Comparison of ENCODE assay signal across 16 cellular contexts in genomic region chr9:128521955-128522354, GRCh38. TPM values are rescaled to one million over a fixed set of nuclear protein-coding genes. Genes with fewer than 3 reads are reported as not detected.
DNase-seq lines count a peak whose midpoint lies in the region; ATAC-seq and TF ChIP-seq lines count a peak whose summit lies in the region.
"Had no signal": no experiment of that assay in that cellular context is flagged by ENCODE, and none has a peak within 500 bp of the region (broad histone marks: within the 10 kb centered on the region; RNA-seq: fewer than 3 reads in every experiment).

No MANE protein-coding gene starts in this region.

- TF ChIP-seq POLR2A in heart left ventricle (IDR thresholded peaks at IDR 0.05): no peak

- H3K27me3 Mint-ChIP-seq in activated naive CD4-positive, alpha-beta T cell treated with anti-CD3 and anti-CD28 coated beads, Interleukin-2, amount 50 U/mL, for 24 hours: no peaks in the 10 kb centered on the region
- H3K27me3 Mint-ChIP-seq in central memory CD8-positive, alpha-beta T cell: no peaks in the 10 kb centered on the region
- no peaks in the 10 kb centered on the region for H3K27me3 Mint-ChIP-seq in nephron (ENCODE audit: low read depth)
- H3K27me3 Mint-ChIP-seq: CD4-positive, CD25-positive, alpha-beta regulatory T cell; IgD-negative memory B cell had no signal

- no peak for DNase-seq in activated naive CD4-positive, alpha-beta T cell treated with anti-CD3 and anti-CD28 coated beads, Interleukin-2, amount 50 U/mL, for 16 hours
- DNase-seq in central memory CD8-positive, alpha-beta T cell (ENCODE audit: low spot score in 2 of 2): no peak
- DNase-seq in heart left ventricle: no peak
- DNase-seq in stimulated activated CD4-positive, alpha-beta T cell treated with anti-CD3 and anti-CD28 coated beads, Interleukin-4, amount 100 ng/mL, for 24 hours: no peak
- DNase-seq: 8988T; AML-193; Calu3; CD4-positive, CD25-positive, alpha-beta regulatory T cell; DMS 273 treated with DMSO at 0.1 percent for 48 hours; DMS79 had no signal

- H3K4me1 Mint-ChIP-seq in activated naive CD4-positive, alpha-beta T cell treated with anti-CD3 and anti-CD28 coated beads, Interleukin-2, amount 50 U/mL, for 24 hours: no peaks in the 10 kb centered on the region
- no peaks in the 10 kb centered on the region for H3K4me1 Mint-ChIP-seq in central memory CD8-positive, alpha-beta T cell
- peaks cover 21% of the 10 kb centered on the region for H3K4me1 Mint-ChIP-seq in nephron
- H3K4me1 Mint-ChIP-seq: IgD-negative memory B cell had no signal

- peak overlapping the region; percentile 43 for H3K27ac Mint-ChIP-seq in activated naive CD4-positive, alpha-beta T cell treated with anti-CD3 and anti-CD28 coated beads, Interleukin-2, amount 50 U/mL, for 24 hours
- peak overlapping the region; percentile 77 for H3K27ac Mint-ChIP-seq in central memory CD8-positive, alpha-beta T cell (ENCODE audit: low read depth)
- peak overlapping the region; percentile 65 to 83 (median 83) for H3K27ac Mint-ChIP-seq in nephron

- no peak for ATAC-seq in central memory CD8-positive, alpha-beta T cell (replicated peaks; ENCODE audit: extremely low read depth, poor library complexity, severe bottlenecking)
- ATAC-seq in GM18861 (IDR thresholded peaks at IDR 0.05; ENCODE audit: unreplicated experiment) (no peak), heart left ventricle (no peak)

- H3K27me3 ChIP-seq in heart left ventricle: no peaks in the 10 kb centered on the region
- H3K27me3 ChIP-seq: BLaER1 treated with 17β-estradiol and CSF1 and Interleukin-3, amounts not matched to agents 10 nM and 100 nM had no signal

- no peak overlapping the region for H3K4me3 ChIP-seq in heart left ventricle
- H3K4me3 ChIP-seq: BLaER1 treated with 17β-estradiol and CSF1 and Interleukin-3, amounts not matched to agents 10 nM and 100 nM; HAP-1 had no signal

- no peak overlapping the region for H3K4me3 Mint-ChIP-seq in activated naive CD4-positive, alpha-beta T cell treated with anti-CD3 and anti-CD28 coated beads, Interleukin-2, amount 50 U/mL, for 24 hours
- no peak overlapping the region for H3K4me3 Mint-ChIP-seq in central memory CD8-positive, alpha-beta T cell
- H3K4me3 Mint-ChIP-seq in nephron: no peak overlapping the region
- H3K4me3 Mint-ChIP-seq: CD4-positive, CD25-positive, alpha-beta regulatory T cell; IgD-negative memory B cell had no signal

- 92 to 95% (median 93%) methylated on average over 6 of the region's 6 CpGs for WGBS in heart left ventricle, 4 donors

- H3K36me3 ChIP-seq in heart left ventricle: peaks cover 0 to 98% (median 86%) of the 10 kb centered on the region in 9 donors

- H3K27ac ChIP-seq in heart left ventricle: no peak overlapping the region

- TF ChIP-seq CTCF in nephron (IDR thresholded peaks at IDR 0.05; ENCODE audit: unreplicated experiment in 3 of 3) (no peak), heart left ventricle (IDR thresholded peaks at IDR 0.05) (no peak)

- no peaks in the 10 kb centered on the region for H3K9me3 ChIP-seq in heart left ventricle
- H3K9me3 ChIP-seq: HAP-1 had no signal

- peaks cover 23% of the 10 kb centered on the region for H3K36me3 Mint-ChIP-seq in activated naive CD4-positive, alpha-beta T cell treated with anti-CD3 and anti-CD28 coated beads, Interleukin-2, amount 50 U/mL, for 24 hours
- H3K36me3 Mint-ChIP-seq in central memory CD8-positive, alpha-beta T cell (ENCODE audit: insufficient read depth): peaks cover 73% of the 10 kb centered on the region
- H3K36me3 Mint-ChIP-seq in nephron (ENCODE audit: low read depth): peaks cover 64% of the 10 kb centered on the region

- intact Hi-C loops in heart left ventricle (cut with DNase I): loop anchor here in 1 of 10 donors (10.0 kb wide), 1 partner anchor 73 kb away; no protein-coding TSS in a partner anchor

- H3K4me1 ChIP-seq in heart left ventricle: peaks cover 0 to 9% (median 5%) of the 10 kb centered on the region in 12 donors
- H3K4me1 ChIP-seq: HAP-1 had no signal

- H3K9me3 Mint-ChIP-seq in activated naive CD4-positive, alpha-beta T cell treated with anti-CD3 and anti-CD28 coated beads, Interleukin-2, amount 50 U/mL, for 24 hours: no peaks in the 10 kb centered on the region
- no peaks in the 10 kb centered on the region for H3K9me3 Mint-ChIP-seq in central memory CD8-positive, alpha-beta T cell
- H3K9me3 Mint-ChIP-seq in nephron: no peaks in the 10 kb centered on the region
- H3K9me3 Mint-ChIP-seq: IgD-negative memory B cell had no signal

RNA-seq across cellular contexts. Expression of gene GLE1, which starts 17.4 kb away (rescaled TPM):
- 10 to 100 TPM; 17.2 to 23.5 (median 19.9) TPM for total RNA-seq in heart left ventricle
- polyA plus RNA-seq in heart left ventricle: 10 to 100 TPM in 1 of 2 donors, 1 to 10 TPM in 1; 7.5 to 20.3 TPM

RNA-seq across cellular contexts. Expression of gene SPTAN1, which starts 30.4 kb away (rescaled TPM):
- 100 to 1,000 TPM; 218 to 472 (median 285) TPM for total RNA-seq in heart left ventricle
- 100 to 1,000 TPM; 104 to 161 TPM for polyA plus RNA-seq in heart left ventricle
